1 cellular context compared by ENCODE assay signal in the genomic region with DNA sequence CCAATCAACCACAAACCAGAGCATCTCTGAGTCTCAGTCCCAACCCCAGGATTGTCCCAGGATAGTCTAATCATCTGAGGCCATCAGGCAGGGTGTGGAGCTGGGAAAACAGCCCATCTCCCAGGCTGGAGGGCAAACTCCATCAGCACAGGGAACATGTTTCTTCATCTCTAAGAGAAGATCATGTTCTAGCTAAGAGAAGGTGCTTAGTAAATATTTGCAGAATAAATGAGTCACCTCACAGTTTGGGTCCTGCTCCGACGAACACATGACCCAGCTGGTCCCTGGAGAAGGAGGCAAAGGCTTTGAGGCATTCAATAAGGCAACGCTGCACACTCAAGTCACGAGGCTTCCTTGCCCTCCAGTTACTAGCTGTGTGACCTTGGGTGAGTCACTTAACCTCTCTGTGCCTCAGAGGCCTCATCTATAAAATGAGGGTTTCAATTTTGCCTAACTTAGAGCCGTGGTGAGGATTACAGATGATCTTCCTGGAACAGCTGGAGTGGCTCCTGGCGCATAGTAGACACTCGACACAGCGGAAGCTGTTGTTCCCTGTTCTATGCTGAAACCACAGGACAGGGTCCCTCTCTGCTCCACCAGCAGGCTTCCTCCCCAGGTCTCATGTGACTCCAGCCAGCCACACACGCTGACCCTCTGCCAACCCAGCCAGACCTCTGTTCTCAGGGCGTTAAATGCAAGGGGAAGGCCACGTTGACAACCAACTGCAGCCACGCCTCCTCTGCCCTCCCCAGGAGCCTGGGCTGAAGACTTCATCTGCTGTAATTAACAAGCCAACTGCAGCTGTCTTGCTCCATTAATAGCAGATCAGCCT.
A peak's percentile ranks its signal among the peaks of the same experiment; 100 is the strongest.
TF ChIP-seq lines count a peak whose summit lies in the region.

No MANE protein-coding gene starts in this region.

TF ChIP-seq in HepG2, 621 proteins besides CTCF, POLR2A, EP300 and RAD21 (continued from another document and continues in another):
- TF ChIP-seq, protein P1, sequence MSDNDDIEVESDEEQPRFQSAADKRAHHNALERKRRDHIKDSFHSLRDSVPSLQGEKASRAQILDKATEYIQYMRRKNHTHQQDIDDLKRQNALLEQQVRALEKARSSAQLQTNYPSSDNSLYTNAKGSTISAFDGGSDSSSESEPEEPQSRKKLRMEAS (IDR thresholded peaks at IDR 0.05): peak; percentile 49; the same call in 1 of the 2 replicates
- TF ChIP-seq ZNF430 (CRISPR knock-in tag; IDR thresholded peaks at IDR 0.05): no peak
- no peak for TF ChIP-seq U2AF1 (optimal IDR thresholded peaks at IDR 0.05; ENCODE audit: low read depth, low read length)
- peak; percentile 32; the same call in 1 of the 2 replicates for TF ChIP-seq CEBPB (IDR thresholded peaks at IDR 0.05; ENCODE audit: borderline replicate concordance, low read depth, low read length)
- TF ChIP-seq ZNF780A (CRISPR knock-in tag; IDR thresholded peaks at IDR 0.05): no peak
- TF ChIP-seq SRF (IDR thresholded peaks at IDR 0.05; ENCODE audit: low read depth, low read length): no peak
- no peak for TF ChIP-seq SMARCE1 (IDR thresholded peaks at IDR 0.05; ENCODE audit: borderline replicate concordance)
- TF ChIP-seq TRIM24 (CRISPR knock-in tag; IDR thresholded peaks at IDR 0.05): no peak
- TF ChIP-seq KLF11 (CRISPR knock-in tag; IDR thresholded peaks at IDR 0.05): no peak
- no peak for TF ChIP-seq BRD4 (CRISPR knock-in tag; IDR thresholded peaks at IDR 0.05)
- TF ChIP-seq, protein P2, sequence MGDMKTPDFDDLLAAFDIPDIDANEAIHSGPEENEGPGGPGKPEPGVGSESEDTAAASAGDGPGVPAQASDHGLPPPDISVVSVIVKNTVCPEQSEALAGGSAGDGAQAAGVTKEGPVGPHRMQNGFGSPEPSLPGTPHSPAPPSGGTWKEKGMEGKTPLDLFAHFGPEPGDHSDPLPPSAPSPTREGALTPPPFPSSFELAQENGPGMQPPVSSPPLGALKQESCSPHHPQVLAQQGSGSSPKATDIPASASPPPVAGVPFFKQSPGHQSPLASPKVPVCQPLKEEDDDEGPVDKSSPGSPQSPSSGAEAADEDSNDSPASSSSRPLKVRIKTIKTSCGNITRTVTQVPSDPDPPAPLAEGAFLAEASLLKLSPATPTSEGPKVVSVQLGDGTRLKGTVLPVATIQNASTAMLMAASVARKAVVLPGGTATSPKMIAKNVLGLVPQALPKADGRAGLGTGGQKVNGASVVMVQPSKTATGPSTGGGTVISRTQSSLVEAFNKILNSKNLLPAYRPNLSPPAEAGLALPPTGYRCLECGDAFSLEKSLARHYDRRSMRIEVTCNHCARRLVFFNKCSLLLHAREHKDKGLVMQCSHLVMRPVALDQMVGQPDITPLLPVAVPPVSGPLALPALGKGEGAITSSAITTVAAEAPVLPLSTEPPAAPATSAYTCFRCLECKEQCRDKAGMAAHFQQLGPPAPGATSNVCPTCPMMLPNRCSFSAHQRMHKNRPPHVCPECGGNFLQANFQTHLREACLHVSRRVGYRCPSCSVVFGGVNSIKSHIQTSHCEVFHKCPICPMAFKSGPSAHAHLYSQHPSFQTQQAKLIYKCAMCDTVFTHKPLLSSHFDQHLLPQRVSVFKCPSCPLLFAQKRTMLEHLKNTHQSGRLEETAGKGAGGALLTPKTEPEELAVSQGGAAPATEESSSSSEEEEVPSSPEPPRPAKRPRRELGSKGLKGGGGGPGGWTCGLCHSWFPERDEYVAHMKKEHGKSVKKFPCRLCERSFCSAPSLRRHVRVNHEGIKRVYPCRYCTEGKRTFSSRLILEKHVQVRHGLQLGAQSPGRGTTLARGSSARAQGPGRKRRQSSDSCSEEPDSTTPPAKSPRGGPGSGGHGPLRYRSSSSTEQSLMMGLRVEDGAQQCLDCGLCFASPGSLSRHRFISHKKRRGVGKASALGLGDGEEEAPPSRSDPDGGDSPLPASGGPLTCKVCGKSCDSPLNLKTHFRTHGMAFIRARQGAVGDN (CRISPR knock-in tag; IDR thresholded peaks at IDR 0.05): peak; percentile 26; the same call in 1 of the 2 replicates
- TF ChIP-seq, protein P3, sequence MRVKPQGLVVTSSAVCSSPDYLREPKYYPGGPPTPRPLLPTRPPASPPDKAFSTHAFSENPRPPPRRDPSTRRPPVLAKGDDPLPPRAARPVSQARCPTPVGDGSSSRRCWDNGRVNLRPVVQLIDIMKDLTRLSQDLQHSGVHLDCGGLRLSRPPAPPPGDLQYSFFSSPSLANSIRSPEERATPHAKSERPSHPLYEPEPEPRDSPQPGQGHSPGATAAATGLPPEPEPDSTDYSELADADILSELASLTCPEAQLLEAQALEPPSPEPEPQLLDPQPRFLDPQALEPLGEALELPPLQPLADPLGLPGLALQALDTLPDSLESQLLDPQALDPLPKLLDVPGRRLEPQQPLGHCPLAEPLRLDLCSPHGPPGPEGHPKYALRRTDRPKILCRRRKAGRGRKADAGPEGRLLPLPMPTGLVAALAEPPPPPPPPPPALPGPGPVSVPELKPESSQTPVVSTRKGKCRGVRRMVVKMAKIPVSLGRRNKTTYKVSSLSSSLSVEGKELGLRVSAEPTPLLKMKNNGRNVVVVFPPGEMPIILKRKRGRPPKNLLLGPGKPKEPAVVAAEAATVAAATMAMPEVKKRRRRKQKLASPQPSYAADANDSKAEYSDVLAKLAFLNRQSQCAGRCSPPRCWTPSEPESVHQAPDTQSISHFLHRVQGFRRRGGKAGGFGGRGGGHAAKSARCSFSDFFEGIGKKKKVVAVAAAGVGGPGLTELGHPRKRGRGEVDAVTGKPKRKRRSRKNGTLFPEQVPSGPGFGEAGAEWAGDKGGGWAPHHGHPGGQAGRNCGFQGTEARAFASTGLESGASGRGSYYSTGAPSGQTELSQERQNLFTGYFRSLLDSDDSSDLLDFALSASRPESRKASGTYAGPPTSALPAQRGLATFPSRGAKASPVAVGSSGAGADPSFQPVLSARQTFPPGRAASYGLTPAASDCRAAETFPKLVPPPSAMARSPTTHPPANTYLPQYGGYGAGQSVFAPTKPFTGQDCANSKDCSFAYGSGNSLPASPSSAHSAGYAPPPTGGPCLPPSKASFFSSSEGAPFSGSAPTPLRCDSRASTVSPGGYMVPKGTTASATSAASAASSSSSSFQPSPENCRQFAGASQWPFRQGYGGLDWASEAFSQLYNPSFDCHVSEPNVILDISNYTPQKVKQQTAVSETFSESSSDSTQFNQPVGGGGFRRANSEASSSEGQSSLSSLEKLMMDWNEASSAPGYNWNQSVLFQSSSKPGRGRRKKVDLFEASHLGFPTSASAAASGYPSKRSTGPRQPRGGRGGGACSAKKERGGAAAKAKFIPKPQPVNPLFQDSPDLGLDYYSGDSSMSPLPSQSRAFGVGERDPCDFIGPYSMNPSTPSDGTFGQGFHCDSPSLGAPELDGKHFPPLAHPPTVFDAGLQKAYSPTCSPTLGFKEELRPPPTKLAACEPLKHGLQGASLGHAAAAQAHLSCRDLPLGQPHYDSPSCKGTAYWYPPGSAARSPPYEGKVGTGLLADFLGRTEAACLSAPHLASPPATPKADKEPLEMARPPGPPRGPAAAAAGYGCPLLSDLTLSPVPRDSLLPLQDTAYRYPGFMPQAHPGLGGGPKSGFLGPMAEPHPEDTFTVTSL (CRISPR knock-in tag; IDR thresholded peaks at IDR 0.05; ENCODE audit: borderline replicate concordance): no peak
- no peak for TF ChIP-seq SP5 (CRISPR knock-in tag; IDR thresholded peaks at IDR 0.05; ENCODE audit: borderline replicate concordance, low read depth)
- TF ChIP-seq, protein P4, sequence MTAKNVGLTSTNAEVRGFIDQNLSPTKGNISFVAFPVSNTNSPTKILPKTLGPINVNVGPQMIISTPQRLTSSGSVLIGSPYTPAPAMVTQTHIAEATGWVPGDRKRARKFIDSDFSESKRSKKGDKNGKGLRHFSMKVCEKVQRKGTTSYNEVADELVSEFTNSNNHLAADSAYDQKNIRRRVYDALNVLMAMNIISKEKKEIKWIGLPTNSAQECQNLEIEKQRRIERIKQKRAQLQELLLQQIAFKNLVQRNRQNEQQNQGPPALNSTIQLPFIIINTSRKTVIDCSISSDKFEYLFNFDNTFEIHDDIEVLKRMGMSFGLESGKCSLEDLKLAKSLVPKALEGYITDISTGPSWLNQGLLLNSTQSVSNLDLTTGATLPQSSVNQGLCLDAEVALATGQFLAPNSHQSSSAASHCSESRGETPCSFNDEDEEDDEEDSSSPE (CRISPR knock-in tag; IDR thresholded peaks at IDR 0.05): no peak
- TF ChIP-seq, protein P5, sequence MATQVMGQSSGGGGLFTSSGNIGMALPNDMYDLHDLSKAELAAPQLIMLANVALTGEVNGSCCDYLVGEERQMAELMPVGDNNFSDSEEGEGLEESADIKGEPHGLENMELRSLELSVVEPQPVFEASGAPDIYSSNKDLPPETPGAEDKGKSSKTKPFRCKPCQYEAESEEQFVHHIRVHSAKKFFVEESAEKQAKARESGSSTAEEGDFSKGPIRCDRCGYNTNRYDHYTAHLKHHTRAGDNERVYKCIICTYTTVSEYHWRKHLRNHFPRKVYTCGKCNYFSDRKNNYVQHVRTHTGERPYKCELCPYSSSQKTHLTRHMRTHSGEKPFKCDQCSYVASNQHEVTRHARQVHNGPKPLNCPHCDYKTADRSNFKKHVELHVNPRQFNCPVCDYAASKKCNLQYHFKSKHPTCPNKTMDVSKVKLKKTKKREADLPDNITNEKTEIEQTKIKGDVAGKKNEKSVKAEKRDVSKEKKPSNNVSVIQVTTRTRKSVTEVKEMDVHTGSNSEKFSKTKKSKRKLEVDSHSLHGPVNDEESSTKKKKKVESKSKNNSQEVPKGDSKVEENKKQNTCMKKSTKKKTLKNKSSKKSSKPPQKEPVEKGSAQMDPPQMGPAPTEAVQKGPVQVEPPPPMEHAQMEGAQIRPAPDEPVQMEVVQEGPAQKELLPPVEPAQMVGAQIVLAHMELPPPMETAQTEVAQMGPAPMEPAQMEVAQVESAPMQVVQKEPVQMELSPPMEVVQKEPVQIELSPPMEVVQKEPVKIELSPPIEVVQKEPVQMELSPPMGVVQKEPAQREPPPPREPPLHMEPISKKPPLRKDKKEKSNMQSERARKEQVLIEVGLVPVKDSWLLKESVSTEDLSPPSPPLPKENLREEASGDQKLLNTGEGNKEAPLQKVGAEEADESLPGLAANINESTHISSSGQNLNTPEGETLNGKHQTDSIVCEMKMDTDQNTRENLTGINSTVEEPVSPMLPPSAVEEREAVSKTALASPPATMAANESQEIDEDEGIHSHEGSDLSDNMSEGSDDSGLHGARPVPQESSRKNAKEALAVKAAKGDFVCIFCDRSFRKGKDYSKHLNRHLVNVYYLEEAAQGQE (IDR thresholded peaks at IDR 0.05; ENCODE audit: borderline replicate concordance in 1 of 2, low read depth in 1 of 2, low read length in 2 of 2): 0 out of 4 replicates have a peak, but pooled peaks of 1 of the 2 experiments have one; percentile 9
- TF ChIP-seq FOSL1 (CRISPR knock-in tag; IDR thresholded peaks at IDR 0.05; ENCODE audit: borderline replicate concordance): peak; percentile 81; the same call in 1 of the 2 replicates
- no peak for TF ChIP-seq CCAR2 (optimal IDR thresholded peaks at IDR 0.05; ENCODE audit: low read depth, low read length)
- TF ChIP-seq CHD2 (IDR thresholded peaks at IDR 0.05; ENCODE audit: low read depth, low read length): no peak
- no peak for TF ChIP-seq ZFP37 (CRISPR knock-in tag; IDR thresholded peaks at IDR 0.05; ENCODE audit: borderline replicate concordance)
- TF ChIP-seq, protein P6, sequence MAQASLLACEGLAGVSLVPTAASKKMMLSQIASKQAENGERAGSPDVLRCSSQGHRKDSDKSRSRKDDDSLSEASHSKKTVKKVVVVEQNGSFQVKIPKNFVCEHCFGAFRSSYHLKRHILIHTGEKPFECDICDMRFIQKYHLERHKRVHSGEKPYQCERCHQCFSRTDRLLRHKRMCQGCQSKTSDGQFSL (CRISPR knock-in tag; IDR thresholded peaks at IDR 0.05): no peak
- TF ChIP-seq, protein P7, sequence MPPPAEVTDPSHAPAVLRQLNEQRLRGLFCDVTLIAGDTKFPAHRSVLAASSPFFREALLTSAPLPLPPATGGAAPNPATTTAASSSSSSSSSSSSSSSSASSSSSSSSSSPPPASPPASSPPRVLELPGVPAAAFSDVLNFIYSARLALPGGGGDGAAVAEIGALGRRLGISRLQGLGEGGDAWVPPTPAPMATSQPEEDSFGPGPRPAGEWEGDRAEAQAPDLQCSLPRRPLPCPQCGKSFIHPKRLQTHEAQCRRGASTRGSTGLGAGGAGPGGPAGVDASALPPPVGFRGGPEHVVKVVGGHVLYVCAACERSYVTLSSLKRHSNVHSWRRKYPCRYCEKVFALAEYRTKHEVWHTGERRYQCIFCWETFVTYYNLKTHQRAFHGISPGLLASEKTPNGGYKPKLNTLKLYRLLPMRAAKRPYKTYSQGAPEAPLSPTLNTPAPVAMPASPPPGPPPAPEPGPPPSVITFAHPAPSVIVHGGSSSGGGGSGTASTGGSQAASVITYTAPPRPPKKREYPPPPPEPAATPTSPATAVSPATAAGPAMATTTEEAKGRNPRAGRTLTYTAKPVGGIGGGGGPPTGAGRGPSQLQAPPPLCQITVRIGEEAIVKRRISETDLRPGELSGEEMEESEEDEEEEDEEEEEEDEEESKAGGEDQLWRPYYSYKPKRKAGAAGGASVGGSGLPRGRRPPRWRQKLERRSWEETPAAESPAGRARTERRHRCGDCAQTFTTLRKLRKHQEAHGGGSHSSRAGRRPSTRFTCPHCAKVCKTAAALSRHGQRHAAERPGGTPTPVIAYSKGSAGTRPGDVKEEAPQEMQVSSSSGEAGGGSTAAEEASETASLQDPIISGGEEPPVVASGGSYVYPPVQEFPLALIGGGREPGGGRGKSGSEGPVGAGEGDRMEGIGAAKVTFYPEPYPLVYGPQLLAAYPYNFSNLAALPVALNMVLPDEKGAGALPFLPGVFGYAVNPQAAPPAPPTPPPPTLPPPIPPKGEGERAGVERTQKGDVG (CRISPR knock-in tag; IDR thresholded peaks at IDR 0.05; ENCODE audit: borderline replicate concordance): no peak
- no peak for TF ChIP-seq ZNF761 (CRISPR knock-in tag; conservative IDR thresholded peaks at IDR 0.05)
- TF ChIP-seq, protein P8, sequence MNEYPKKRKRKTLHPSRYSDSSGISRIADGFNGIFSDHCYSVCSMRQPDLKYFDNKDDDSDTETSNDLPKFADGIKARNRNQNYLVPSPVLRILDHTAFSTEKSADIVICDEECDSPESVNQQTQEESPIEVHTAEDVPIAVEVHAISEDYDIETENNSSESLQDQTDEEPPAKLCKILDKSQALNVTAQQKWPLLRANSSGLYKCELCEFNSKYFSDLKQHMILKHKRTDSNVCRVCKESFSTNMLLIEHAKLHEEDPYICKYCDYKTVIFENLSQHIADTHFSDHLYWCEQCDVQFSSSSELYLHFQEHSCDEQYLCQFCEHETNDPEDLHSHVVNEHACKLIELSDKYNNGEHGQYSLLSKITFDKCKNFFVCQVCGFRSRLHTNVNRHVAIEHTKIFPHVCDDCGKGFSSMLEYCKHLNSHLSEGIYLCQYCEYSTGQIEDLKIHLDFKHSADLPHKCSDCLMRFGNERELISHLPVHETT (CRISPR knock-in tag; conservative IDR thresholded peaks at IDR 0.05): no peak
- no peak for TF ChIP-seq ZNF256 (CRISPR knock-in tag; conservative IDR thresholded peaks at IDR 0.05)
- TF ChIP-seq, protein P9, sequence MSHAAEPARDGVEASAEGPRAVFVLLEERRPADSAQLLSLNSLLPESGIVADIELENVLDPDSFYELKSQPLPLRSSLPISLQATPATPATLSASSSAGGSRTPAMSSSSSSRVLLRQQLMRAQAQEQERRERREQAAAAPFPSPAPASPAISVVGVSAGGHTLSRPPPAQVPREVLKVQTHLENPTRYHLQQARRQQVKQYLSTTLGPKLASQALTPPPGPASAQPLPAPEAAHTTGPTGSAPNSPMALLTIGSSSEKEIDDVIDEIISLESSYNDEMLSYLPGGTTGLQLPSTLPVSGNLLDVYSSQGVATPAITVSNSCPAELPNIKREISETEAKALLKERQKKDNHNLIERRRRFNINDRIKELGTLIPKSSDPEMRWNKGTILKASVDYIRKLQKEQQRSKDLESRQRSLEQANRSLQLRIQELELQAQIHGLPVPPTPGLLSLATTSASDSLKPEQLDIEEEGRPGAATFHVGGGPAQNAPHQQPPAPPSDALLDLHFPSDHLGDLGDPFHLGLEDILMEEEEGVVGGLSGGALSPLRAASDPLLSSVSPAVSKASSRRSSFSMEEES (CRISPR knock-in tag; IDR thresholded peaks at IDR 0.05): peak; percentile 83
- TF ChIP-seq KDM1A (CRISPR knock-in tag; IDR thresholded peaks at IDR 0.05): 0 out of 2 replicates have a peak, but pooled peaks have one; percentile 51
